In the genomic region with DNA sequence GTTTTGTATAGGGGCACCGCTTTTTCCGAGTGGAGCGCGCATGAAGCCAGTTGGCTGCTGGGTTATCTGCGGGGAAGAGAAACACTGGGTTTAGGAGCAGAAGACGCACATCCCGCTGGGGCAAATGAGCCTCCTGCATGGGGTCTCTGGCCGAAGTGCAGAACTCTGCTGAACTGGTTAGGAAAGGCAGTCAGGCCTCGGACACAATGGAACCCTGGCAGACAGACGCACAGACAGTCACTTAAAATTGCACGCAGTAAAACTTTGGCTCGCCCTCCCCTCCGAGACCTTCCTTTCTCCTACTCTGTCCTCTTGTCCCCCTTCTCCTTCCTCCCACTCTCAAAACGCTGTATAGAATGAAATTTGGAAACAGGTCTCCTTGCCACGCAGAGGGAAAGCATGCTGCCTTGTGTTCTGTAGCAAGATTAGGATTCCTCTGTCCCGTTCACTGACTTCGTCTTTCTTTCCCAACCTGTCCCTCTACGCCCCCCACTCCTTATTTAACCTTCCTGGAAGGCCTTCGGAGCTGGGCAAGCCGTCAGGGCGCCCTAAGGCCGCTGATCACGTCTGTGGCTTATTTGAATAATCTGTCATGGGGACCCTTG, we compare ENCODE assay signal across 2 cellular contexts.
A peak's percentile ranks its signal among the peaks of the same experiment; 100 is the strongest.
TF ChIP-seq lines count a peak whose summit lies in the region.

No MANE protein-coding gene starts in this region.

TF ChIP-seq in HEK293, 187 proteins besides CTCF, POLR2A, EP300 and RAD21:
- no peak for TF ChIP-seq ZNF133 (tag by site-specific recombination; IDR thresholded peaks at IDR 0.05)
- 0 out of 2 replicates have a peak, but pooled peaks have one; percentile 15 for TF ChIP-seq ZNF600 (tag by site-specific recombination; IDR thresholded peaks at IDR 0.05)
- TF ChIP-seq, protein P1, sequence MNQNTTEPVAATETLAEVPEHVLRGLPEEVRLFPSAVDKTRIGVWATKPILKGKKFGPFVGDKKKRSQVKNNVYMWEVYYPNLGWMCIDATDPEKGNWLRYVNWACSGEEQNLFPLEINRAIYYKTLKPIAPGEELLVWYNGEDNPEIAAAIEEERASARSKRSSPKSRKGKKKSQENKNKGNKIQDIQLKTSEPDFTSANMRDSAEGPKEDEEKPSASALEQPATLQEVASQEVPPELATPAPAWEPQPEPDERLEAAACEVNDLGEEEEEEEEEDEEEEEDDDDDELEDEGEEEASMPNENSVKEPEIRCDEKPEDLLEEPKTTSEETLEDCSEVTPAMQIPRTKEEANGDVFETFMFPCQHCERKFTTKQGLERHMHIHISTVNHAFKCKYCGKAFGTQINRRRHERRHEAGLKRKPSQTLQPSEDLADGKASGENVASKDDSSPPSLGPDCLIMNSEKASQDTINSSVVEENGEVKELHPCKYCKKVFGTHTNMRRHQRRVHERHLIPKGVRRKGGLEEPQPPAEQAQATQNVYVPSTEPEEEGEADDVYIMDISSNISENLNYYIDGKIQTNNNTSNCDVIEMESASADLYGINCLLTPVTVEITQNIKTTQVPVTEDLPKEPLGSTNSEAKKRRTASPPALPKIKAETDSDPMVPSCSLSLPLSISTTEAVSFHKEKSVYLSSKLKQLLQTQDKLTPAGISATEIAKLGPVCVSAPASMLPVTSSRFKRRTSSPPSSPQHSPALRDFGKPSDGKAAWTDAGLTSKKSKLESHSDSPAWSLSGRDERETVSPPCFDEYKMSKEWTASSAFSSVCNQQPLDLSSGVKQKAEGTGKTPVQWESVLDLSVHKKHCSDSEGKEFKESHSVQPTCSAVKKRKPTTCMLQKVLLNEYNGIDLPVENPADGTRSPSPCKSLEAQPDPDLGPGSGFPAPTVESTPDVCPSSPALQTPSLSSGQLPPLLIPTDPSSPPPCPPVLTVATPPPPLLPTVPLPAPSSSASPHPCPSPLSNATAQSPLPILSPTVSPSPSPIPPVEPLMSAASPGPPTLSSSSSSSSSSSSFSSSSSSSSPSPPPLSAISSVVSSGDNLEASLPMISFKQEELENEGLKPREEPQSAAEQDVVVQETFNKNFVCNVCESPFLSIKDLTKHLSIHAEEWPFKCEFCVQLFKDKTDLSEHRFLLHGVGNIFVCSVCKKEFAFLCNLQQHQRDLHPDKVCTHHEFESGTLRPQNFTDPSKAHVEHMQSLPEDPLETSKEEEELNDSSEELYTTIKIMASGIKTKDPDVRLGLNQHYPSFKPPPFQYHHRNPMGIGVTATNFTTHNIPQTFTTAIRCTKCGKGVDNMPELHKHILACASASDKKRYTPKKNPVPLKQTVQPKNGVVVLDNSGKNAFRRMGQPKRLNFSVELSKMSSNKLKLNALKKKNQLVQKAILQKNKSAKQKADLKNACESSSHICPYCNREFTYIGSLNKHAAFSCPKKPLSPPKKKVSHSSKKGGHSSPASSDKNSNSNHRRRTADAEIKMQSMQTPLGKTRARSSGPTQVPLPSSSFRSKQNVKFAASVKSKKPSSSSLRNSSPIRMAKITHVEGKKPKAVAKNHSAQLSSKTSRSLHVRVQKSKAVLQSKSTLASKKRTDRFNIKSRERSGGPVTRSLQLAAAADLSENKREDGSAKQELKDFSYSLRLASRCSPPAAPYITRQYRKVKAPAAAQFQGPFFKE (tag by site-specific recombination; IDR thresholded peaks at IDR 0.05; ENCODE audit: borderline replicate concordance), result no peak
- TF ChIP-seq MYNN (tag by site-specific recombination; IDR thresholded peaks at IDR 0.05; ENCODE audit: borderline replicate concordance), result no peak
- no peak for TF ChIP-seq ZNF596 (tag by site-specific recombination; IDR thresholded peaks at IDR 0.05)

TF ChIP-seq in H1, 55 proteins besides CTCF, POLR2A, EP300 and RAD21:
- TF ChIP-seq BACH1 (IDR thresholded peaks at IDR 0.05; ENCODE audit: low read length) (no peak), SAP30 (IDR thresholded peaks at IDR 0.05; ENCODE audit: insufficient read depth, insufficient replicate concordance, low read length) (no peak), CHD1 (IDR thresholded peaks at IDR 0.05; ENCODE audit: low read depth, low read length) (no peak), TBP (IDR thresholded peaks at IDR 0.05; ENCODE audit: low read depth, low read length) (no peak), KDM5A (IDR thresholded peaks at IDR 0.05; ENCODE audit: low read length) (no peak), POLR2AphosphoS5 (IDR thresholded peaks at IDR 0.05; ENCODE audit: low read depth, low read length) (no peak), KDM1A (IDR thresholded peaks at IDR 0.05; ENCODE audit: borderline replicate concordance, low read length) (no peak), TEAD4 (IDR thresholded peaks at IDR 0.05; ENCODE audit: low read depth, low read length) (no peak), TAF1 (IDR thresholded peaks at IDR 0.05; ENCODE audit: low read depth, low read length) (no peak), SP2 (IDR thresholded peaks at IDR 0.05; ENCODE audit: low read length) (no peak), EZH2 (IDR thresholded peaks at IDR 0.05; ENCODE audit: low read depth, low read length, severe bottlenecking) (no peak), KDM4A (IDR thresholded peaks at IDR 0.05; ENCODE audit: low read depth, low read length, severe bottlenecking) (no peak), FOSL1 (IDR thresholded peaks at IDR 0.05; ENCODE audit: insufficient read depth, low read depth, low read length) (no peak), JUND (IDR thresholded peaks at IDR 0.05; ENCODE audit: low read length) (no peak)
